ENCODE assay signal across 8 cellular contexts in the genomic region with DNA sequence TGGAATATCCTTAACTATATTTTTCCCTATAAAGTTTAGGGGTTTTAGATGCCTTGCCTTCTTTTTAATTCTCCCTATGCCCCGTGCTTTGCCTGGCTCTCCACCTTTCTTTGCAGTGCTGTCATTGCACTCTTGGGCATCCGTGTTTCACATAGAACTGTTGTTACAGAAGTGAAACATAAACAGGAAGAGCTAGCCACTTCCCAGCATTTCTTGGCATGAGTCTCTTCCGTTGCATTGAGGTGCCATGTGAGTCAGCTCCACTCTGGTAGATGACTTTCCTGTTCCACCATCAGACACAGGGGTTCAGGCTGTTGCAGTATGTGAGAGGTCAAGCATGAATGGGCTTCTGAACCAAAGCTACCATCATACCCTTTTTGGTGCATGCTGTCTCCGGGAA.
DNase-seq lines count a peak whose midpoint lies in the region; ATAC-seq lines count a peak whose summit lies in the region.

No MANE protein-coding gene starts in this region.

- ATAC-seq in GM21367 (IDR thresholded peaks at IDR 0.05; ENCODE audit: unreplicated experiment) (peak; percentile 60), GM21723 (IDR thresholded peaks at IDR 0.05; ENCODE audit: unreplicated experiment) (no peak)

- DNase-seq in AG20443 (ENCODE audit: low spot score) = peak; percentile 79
- peak; percentile 93 for DNase-seq in RPMI8226
- DNase-seq in dermis blood vessel endothelial cell = peak; percentile 99
- peak; percentile 59 for DNase-seq in non-pigmented ciliary epithelial cell (ENCODE audit: low read depth)
- DNase-seq in NCI-H345 (lab: John Stamatoyannopoulos, UW) = no peak
- no peak for DNase-seq in cortex of kidney (lab: John Stamatoyannopoulos, UW)

Comparison
In these comparisons a context has a peak if more than half of its experiments do, and no peak if none do; other contexts are left out.
1. DNase-seq: peak in AG20443 (single experiment), RPMI8226 (single experiment), dermis blood vessel endothelial cell (single experiment) and non-pigmented ciliary epithelial cell (single experiment); none in NCI-H345 (single experiment) and cortex of kidney (single experiment).